ENCODE assay signal across 8 cellular contexts in the genomic region with DNA sequence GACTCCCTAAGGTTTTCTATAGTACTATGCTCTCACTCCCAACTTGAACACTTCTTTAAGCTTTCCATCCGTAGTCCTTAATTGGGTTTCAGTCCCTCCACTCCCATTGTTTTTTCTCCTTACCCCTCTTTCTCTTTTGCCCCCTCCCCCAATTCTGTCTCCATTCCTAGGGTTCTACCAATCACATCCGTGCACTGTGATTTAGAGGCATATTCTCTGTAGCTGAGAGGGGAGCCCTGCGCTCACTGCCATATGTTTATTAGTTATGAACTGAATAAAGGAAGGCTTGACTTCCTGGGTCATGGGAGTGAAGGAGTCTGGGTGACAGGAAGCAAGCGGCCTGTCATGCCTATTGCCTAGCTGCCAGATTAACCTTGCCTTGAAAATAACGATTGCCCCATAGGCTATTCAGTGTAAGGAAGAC. TPM values are rescaled to one million over a fixed set of nuclear protein-coding genes. Genes with fewer than 3 reads are reported as not detected.
A peak's percentile ranks its signal among the peaks of the same experiment; 100 is the strongest.
DNase-seq lines count a peak whose midpoint lies in the region; ATAC-seq and TF ChIP-seq lines count a peak whose summit lies in the region.

No MANE protein-coding gene starts in this region.

- H4K20me1 ChIP-seq in SU-DHL-6 (ENCODE audit: low read depth, low read length): no peaks in the 10 kb centered on the region

- DNase-seq in EL (peak; percentile 60), LoVo (ENCODE audit: low spot score) (peak; percentile 19), cerebellar cortex (ENCODE audit: low spot score) (peak; percentile 21), left colon (peak; percentile 31 to 42), NCI-H345 treated with DMSO at 0.1 percent for 48 hours (lab: John Stamatoyannopoulos, UW; ENCODE audit: unreplicated experiment) (no peak)
- peak; percentile 2 for DNase-seq in stimulated activated CD8-positive, alpha-beta memory T cell treated with anti-CD3 and anti-CD28 coated beads, Interleukin-12 subunit alpha, Interleukin-12 subunit beta, amount 100 ng/mL, for 1 hour (ENCODE audit: low read depth)

- no peak for TF ChIP-seq CTCF in SU-DHL-6 (IDR thresholded peaks at IDR 0.05; ENCODE audit: insufficient read depth, low read length, poor library complexity, severe bottlenecking)

- peaks cover 6% of the 10 kb centered on the region; the same call in 1 of the 2 replicates for H3K36me3 ChIP-seq in SU-DHL-6 (ENCODE audit: low read length)

- intact Hi-C loops in left colon (cut with DNase I, micrococcal nuclease): no loop called here

- peak overlapping the region; percentile 85 for H3K27ac ChIP-seq in SU-DHL-6 (ENCODE audit: low read depth, low read length)

- no peaks in the 10 kb centered on the region for H3K9me3 ChIP-seq in SU-DHL-6 (ENCODE audit: insufficient read depth, low read length)

- H3K27me3 ChIP-seq in SU-DHL-6 (ENCODE audit: low read length): no peaks in the 10 kb centered on the region

- H3K9me2 ChIP-seq in SU-DHL-6 (replicated peaks; ENCODE audit: insufficient read depth, low read length): no peaks in the 10 kb centered on the region

- peaks cover 5% of the 10 kb centered on the region; the same call in 1 of the 2 replicates for H3F3A ChIP-seq in SU-DHL-6 (ENCODE audit: insufficient read depth)

- peak overlapping the region; percentile 5 for H2AFZ ChIP-seq in SU-DHL-6 (ENCODE audit: low read depth, low read length, severe bottlenecking)

- peak overlapping the region; percentile 97 for H3K9ac ChIP-seq in SU-DHL-6 (ENCODE audit: low read length)

- peak overlapping the region; percentile 98 for H3K4me2 ChIP-seq in SU-DHL-6 (ENCODE audit: low read depth, low read length, poor library complexity, severe bottlenecking)

- peaks cover 24% of the 10 kb centered on the region for H3K79me2 ChIP-seq in SU-DHL-6 (ENCODE audit: insufficient read depth, low read length)

- ATAC-seq in GM21717 (IDR thresholded peaks at IDR 0.05; ENCODE audit: unreplicated experiment) (peak; percentile 47), left colon (peak; percentile 82)

- peak overlapping the region; percentile 91 for H3K4me3 ChIP-seq in SU-DHL-6 (ENCODE audit: insufficient read depth, low read length, poor library complexity, severe bottlenecking)

RNA-seq across cellular contexts. Expression of gene MCTS1, which starts 0.5 kb away (rescaled TPM):
- total RNA-seq in left colon: 10 to 100 TPM; 31.5 to 35.1 TPM

RNA-seq across cellular contexts. Expression of gene C1GALT1C1, which starts 25.5 kb away (rescaled TPM):
- 10 to 100 TPM; 28.8 to 32.9 TPM for total RNA-seq in left colon

RNA-seq across cellular contexts. Expression of gene CUL4B, which starts 43.6 kb away (rescaled TPM):
- total RNA-seq in left colon: 10 to 100 TPM; 26.0 to 33.8 TPM
